1 cellular context compared by ENCODE assay signal in genomic region chr17:74541176-74542111, GRCh38.
A peak's percentile ranks its signal among the peaks of the same experiment; 100 is the strongest.
TF ChIP-seq lines count a peak whose summit lies in the region.

No MANE protein-coding gene starts in this region.

TF ChIP-seq in HepG2, 621 proteins besides CTCF, POLR2A, EP300 and RAD21:
- TF ChIP-seq, protein P1, sequence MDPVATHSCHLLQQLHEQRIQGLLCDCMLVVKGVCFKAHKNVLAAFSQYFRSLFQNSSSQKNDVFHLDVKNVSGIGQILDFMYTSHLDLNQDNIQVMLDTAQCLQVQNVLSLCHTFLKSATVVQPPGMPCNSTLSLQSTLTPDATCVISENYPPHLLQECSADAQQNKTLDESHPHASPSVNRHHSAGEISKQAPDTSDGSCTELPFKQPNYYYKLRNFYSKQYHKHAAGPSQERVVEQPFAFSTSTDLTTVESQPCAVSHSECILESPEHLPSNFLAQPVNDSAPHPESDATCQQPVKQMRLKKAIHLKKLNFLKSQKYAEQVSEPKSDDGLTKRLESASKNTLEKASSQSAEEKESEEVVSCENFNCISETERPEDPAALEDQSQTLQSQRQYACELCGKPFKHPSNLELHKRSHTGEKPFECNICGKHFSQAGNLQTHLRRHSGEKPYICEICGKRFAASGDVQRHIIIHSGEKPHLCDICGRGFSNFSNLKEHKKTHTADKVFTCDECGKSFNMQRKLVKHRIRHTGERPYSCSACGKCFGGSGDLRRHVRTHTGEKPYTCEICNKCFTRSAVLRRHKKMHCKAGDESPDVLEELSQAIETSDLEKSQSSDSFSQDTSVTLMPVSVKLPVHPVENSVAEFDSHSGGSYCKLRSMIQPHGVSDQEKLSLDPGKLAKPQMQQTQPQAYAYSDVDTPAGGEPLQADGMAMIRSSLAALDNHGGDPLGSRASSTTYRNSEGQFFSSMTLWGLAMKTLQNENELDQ (CRISPR knock-in tag; IDR thresholded peaks at IDR 0.05; ENCODE audit: borderline replicate concordance) = no peak
- no peak for TF ChIP-seq DMAP1 (CRISPR knock-in tag; IDR thresholded peaks at IDR 0.05)
- no peak for TF ChIP-seq ZNF24 (IDR thresholded peaks at IDR 0.05)
- TF ChIP-seq CREB1 (IDR thresholded peaks at IDR 0.05) = peak; percentile 22; the same call in 1 of the 2 replicates
- TF ChIP-seq CREB1 (CRISPR knock-in tag; IDR thresholded peaks at IDR 0.05) = no peak
TF ChIP-seq in HepG2: peak in this region for 1.
